ENCODE assay signal across 1 cellular context in the genomic region with DNA sequence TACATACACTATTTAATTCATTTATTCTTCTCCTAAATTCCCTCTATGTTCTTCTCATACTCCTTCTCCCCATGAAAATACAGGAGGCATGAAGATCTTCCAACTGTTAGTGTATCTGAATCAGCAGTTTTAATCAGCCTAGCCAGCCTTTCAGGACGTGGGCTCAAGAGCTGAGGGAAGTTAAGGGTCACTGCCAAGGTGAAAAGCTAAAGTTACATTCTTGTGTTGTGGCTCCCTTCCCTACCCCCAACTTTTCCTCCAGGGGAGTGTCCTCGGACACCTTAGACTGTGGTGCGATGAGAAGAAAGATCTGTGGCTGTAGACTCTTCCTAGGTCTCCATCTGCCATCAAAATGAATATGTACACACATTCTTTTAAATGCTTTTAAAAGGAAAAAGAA.
TF ChIP-seq lines count a peak whose summit lies in the region.

No MANE protein-coding gene starts in this region.

TF ChIP-seq in GM23338, 12 proteins besides CTCF, POLR2A, EP300 and RAD21 (continued from another document):
- TF ChIP-seq, protein P1, sequence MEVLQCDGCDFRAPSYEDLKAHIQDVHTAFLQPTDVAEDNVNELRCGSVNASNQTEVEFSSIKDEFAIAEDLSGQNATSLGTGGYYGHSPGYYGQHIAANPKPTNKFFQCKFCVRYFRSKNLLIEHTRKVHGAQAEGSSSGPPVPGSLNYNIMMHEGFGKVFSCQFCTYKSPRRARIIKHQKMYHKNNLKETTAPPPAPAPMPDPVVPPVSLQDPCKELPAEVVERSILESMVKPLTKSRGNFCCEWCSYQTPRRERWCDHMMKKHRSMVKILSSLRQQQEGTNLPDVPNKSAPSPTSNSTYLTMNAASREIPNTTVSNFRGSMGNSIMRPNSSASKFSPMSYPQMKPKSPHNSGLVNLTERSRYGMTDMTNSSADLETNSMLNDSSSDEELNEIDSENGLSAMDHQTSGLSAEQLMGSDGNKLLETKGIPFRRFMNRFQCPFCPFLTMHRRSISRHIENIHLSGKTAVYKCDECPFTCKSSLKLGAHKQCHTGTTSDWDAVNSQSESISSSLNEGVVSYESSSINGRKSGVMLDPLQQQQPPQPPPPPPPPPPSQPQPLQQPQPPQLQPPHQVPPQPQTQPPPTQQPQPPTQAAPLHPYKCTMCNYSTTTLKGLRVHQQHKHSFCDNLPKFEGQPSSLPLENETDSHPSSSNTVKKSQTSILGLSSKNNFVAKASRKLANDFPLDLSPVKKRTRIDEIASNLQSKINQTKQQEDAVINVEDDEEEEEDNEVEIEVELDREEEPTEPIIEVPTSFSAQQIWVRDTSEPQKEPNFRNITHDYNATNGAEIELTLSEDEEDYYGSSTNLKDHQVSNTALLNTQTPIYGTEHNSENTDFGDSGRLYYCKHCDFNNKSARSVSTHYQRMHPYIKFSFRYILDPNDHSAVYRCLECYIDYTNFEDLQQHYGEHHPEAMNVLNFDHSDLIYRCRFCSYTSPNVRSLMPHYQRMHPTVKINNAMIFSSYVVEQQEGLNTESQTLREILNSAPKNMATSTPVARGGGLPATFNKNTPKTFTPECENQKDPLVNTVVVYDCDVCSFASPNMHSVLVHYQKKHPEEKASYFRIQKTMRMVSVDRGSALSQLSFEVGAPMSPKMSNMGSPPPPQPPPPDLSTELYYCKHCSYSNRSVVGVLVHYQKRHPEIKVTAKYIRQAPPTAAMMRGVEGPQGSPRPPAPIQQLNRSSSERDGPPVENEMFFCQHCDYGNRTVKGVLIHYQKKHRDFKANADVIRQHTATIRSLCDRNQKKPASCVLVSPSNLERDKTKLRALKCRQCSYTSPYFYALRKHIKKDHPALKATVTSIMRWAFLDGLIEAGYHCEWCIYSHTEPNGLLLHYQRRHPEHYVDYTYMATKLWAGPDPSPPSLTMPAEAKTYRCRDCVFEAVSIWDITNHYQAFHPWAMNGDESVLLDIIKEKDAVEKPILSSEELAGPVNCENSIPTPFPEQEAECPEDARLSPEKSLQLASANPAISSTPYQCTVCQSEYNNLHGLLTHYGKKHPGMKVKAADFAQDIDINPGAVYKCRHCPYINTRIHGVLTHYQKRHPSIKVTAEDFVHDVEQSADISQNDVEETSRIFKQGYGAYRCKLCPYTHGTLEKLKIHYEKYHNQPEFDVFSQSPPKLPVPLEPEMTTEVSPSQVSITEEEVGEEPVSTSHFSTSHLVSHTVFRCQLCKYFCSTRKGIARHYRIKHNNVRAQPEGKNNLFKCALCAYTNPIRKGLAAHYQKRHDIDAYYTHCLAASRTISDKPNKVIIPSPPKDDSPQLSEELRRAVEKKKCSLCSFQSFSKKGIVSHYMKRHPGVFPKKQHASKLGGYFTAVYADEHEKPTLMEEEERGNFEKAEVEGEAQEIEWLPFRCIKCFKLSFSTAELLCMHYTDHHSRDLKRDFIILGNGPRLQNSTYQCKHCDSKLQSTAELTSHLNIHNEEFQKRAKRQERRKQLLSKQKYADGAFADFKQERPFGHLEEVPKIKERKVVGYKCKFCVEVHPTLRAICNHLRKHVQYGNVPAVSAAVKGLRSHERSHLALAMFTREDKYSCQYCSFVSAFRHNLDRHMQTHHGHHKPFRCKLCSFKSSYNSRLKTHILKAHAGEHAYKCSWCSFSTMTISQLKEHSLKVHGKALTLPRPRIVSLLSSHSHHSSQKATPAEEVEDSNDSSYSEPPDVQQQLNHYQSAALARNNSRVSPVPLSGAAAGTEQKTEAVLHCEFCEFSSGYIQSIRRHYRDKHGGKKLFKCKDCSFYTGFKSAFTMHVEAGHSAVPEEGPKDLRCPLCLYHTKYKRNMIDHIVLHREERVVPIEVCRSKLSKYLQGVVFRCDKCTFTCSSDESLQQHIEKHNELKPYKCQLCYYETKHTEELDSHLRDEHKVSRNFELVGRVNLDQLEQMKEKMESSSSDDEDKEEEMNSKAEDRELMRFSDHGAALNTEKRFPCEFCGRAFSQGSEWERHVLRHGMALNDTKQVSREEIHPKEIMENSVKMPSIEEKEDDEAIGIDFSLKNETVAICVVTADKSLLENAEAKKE (CRISPR knock-in tag; IDR thresholded peaks at IDR 0.05): no peak
- no peak for TF ChIP-seq JUNB (IDR thresholded peaks at IDR 0.05; ENCODE audit: unreplicated experiment)
- no peak for TF ChIP-seq NANOG (IDR thresholded peaks at IDR 0.05; ENCODE audit: borderline replicate concordance)
- TF ChIP-seq ZNF331 (CRISPR knock-in tag; IDR thresholded peaks at IDR 0.05; ENCODE audit: low read depth): no peak
- TF ChIP-seq ZNF114 (CRISPR knock-in tag; IDR thresholded peaks at IDR 0.05): no peak
- TF ChIP-seq CREB1 (CRISPR knock-in tag; IDR thresholded peaks at IDR 0.05; ENCODE audit: low read depth): no peak
- no peak for TF ChIP-seq REST (IDR thresholded peaks at IDR 0.05; ENCODE audit: unreplicated experiment)
- TF ChIP-seq, protein P2, sequence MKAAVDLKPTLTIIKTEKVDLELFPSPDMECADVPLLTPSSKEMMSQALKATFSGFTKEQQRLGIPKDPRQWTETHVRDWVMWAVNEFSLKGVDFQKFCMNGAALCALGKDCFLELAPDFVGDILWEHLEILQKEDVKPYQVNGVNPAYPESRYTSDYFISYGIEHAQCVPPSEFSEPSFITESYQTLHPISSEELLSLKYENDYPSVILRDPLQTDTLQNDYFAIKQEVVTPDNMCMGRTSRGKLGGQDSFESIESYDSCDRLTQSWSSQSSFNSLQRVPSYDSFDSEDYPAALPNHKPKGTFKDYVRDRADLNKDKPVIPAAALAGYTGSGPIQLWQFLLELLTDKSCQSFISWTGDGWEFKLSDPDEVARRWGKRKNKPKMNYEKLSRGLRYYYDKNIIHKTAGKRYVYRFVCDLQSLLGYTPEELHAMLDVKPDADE (IDR thresholded peaks at IDR 0.05): no peak
- TF ChIP-seq EZH2 (IDR thresholded peaks at IDR 0.05; ENCODE audit: low read depth, unreplicated experiment): no peak
- TF ChIP-seq STAT1 (IDR thresholded peaks at IDR 0.05; ENCODE audit: unreplicated experiment): no peak
- TF ChIP-seq POLR2AphosphoS5 (IDR thresholded peaks at IDR 0.05; ENCODE audit: low read depth): no peak
